ENCODE assay signal across 1 cellular context in the genomic region with DNA sequence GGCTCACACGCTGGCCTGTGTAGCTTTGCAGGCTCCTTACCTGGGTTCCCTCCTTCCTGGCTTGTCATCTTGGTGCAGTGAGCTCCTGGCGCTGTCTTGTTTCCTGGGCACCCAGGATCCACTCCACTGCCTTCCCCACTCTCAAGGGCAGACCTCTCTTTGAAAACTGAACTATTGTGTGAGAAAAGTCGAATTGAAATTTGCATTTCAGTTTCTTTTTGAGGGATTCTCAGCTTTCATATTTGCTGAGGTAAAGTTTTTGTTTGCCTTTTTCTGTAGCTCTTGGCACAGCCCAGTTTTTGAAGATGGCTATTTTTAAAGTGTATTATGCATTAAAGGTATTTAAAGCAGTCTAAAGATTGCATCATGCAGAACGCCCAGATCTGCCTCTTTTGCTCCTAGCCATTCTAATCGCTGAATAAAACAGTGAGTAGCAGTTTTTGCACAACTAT.
TF ChIP-seq lines count a peak whose summit lies in the region.

No MANE protein-coding gene starts in this region.

TF ChIP-seq in IMR-90, 13 proteins besides CTCF, POLR2A, EP300 and RAD21:
- TF ChIP-seq MXI1 (IDR thresholded peaks at IDR 0.05; ENCODE audit: borderline replicate concordance, low read depth, low read length) (no peak), FOS (IDR thresholded peaks at IDR 0.05; ENCODE audit: low read depth, low read length) (no peak), CEBPB (IDR thresholded peaks at IDR 0.05; ENCODE audit: low read depth, low read length) (peak; percentile 65)
- TF ChIP-seq, protein P1, sequence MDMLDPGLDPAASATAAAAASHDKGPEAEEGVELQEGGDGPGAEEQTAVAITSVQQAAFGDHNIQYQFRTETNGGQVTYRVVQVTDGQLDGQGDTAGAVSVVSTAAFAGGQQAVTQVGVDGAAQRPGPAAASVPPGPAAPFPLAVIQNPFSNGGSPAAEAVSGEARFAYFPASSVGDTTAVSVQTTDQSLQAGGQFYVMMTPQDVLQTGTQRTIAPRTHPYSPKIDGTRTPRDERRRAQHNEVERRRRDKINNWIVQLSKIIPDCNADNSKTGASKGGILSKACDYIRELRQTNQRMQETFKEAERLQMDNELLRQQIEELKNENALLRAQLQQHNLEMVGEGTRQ (IDR thresholded peaks at IDR 0.05; ENCODE audit: low read depth, low read length), result no peak
